ENCODE assay signal across 7 cellular contexts in genomic region chr10:98269435-98269912, GRCh38. TPM values are rescaled to one million over a fixed set of nuclear protein-coding genes. Genes with fewer than 3 reads are reported as not detected.
DNase-seq lines count a peak whose midpoint lies in the region; ATAC-seq, FAIRE-seq and TF ChIP-seq lines count a peak whose summit lies in the region.

No MANE protein-coding gene starts in this region.

- peak; percentile 98 for FAIRE-seq in HTR-8/SVneo (lab: Jason Lieb, UNC)

- peak overlapping the region in 3 of 5 experiments; percentile 52 to 65 (median 57) for H3K4me3 Mint-ChIP-seq in brain

- no peak overlapping the region for H3K4me3 ChIP-seq in kidney epithelial cell (ENCODE audit: low read depth, low read length)
- H3K4me3 ChIP-seq in tibial artery: peak overlapping the region in 1 of 2 donors; percentile 60

- no peak for TF ChIP-seq CTCF in brain (conservative IDR thresholded peaks at IDR 0.05)
- no peak for TF ChIP-seq CTCF in kidney epithelial cell (IDR thresholded peaks at IDR 0.05; ENCODE audit: insufficient read depth, low read length, poor library complexity, severe bottlenecking)
- no peak for TF ChIP-seq CTCF in tibial artery (IDR thresholded peaks at IDR 0.05)

- H3K4me1 ChIP-seq in tibial artery: peaks cover 0 to 50% (median 39%) of the 10 kb centered on the region in 4 donors

- no peaks in the 10 kb centered on the region for H3K9me3 Mint-ChIP-seq in brain
- H3K9me3 Mint-ChIP-seq in activated naive CD4-positive, alpha-beta T cell treated with anti-CD3 and anti-CD28 coated beads, Interleukin-2, amount 50 U/mL, for 72 hours: no peaks in the 10 kb centered on the region

- no peaks in the 10 kb centered on the region for H3K9me3 ChIP-seq in tibial artery

- no peak for ATAC-seq in GM18867 (IDR thresholded peaks at IDR 0.05; ENCODE audit: unreplicated experiment)
- ATAC-seq in GM19328 (IDR thresholded peaks at IDR 0.05; ENCODE audit: unreplicated experiment): no peak
- ATAC-seq in activated naive CD4-positive, alpha-beta T cell treated with anti-CD3 and anti-CD28 coated beads, Interleukin-2, amount 50 U/mL, for 72 hours: no peak

- peak overlapping the region in 1 of 5 experiments; percentile 45 for H3K27ac Mint-ChIP-seq in brain
- no peak overlapping the region for H3K27ac Mint-ChIP-seq in activated naive CD4-positive, alpha-beta T cell treated with anti-CD3 and anti-CD28 coated beads, Interleukin-2, amount 50 U/mL, for 72 hours

- peaks cover 12% of the 10 kb centered on the region for H3K27me3 Mint-ChIP-seq in brain

- H3K27ac ChIP-seq in tibial artery: peak overlapping the region; percentile 94

- intact Hi-C loops in tibial artery (cut with DNase I; ENCODE audit: low total_unique reads): loop anchor here (10.0 kb wide), 1 partner anchor 145 kb away; the partner anchor contains the start of gene PYROXD2

- H3K36me3 ChIP-seq in kidney epithelial cell (ENCODE audit: control insufficient read depth, insufficient read depth, low read length) (no peaks in the 10 kb centered on the region), tibial artery (no peaks in the 10 kb centered on the region)

- H3K36me3 Mint-ChIP-seq in brain: no peaks in the 10 kb centered on the region
- no peaks in the 10 kb centered on the region for H3K36me3 Mint-ChIP-seq in activated naive CD4-positive, alpha-beta T cell treated with anti-CD3 and anti-CD28 coated beads, Interleukin-2, amount 50 U/mL, for 72 hours

- H3K27me3 ChIP-seq in kidney epithelial cell (ENCODE audit: control insufficient read depth, insufficient read depth, low read length): no peaks in the 10 kb centered on the region
- H3K27me3 ChIP-seq in tibial artery: no peaks in the 10 kb centered on the region

- peak; percentile 93 for DNase-seq in HTR-8/SVneo (ENCODE audit: insufficient read length, low spot score)
- peak; percentile 76 for DNase-seq in kidney epithelial cell (ENCODE audit: low read depth)
- peak; percentile 84 to 97 for DNase-seq in tibial artery
- DNase-seq in activated naive CD4-positive, alpha-beta T cell treated with anti-CD3 and anti-CD28 coated beads, Interleukin-2, amount 50 U/mL, for 72 hours (ENCODE audit: low spot score in 2 of 2): no peak

- H3K4me1 Mint-ChIP-seq in brain: peaks cover 34% of the 10 kb centered on the region

RNA-seq across cellular contexts. Expression of gene LOXL4, which starts 1.5 kb away (rescaled TPM):
- polyA plus RNA-seq in brain (ENCODE audit: insufficient read depth, low read depth, low replicate concordance): 0.25 TPM
- 5.7 and 6.1 TPM in 2 replicates for total RNA-seq in kidney epithelial cell
- total RNA-seq in activated naive CD4-positive, alpha-beta T cell treated with anti-CD3 and anti-CD28 coated beads, Interleukin-2, amount 50 U/mL, for 72 hours: not detected

Comparison
In these comparisons a context has a peak if more than half of its experiments do, and no peak if none do; other contexts are left out.
1. DNase-seq: peak in HTR-8/SVneo (single experiment), kidney epithelial cell (single experiment) and tibial artery (2 of 2); none in activated naive CD4-positive, alpha-beta T cell treated with anti-CD3 and anti-CD28 coated beads, Interleukin-2, amount 50 U/mL, for 72 hours (0 of 2).